ENCODE assay signal across 22 cellular contexts in genomic region chr6:4986999-4987398, GRCh38.
"Had no signal": no experiment of that assay in that cellular context is flagged by ENCODE, and none has a peak within 500 bp of the region (broad histone marks: within the 10 kb centered on the region; RNA-seq: fewer than 3 reads in every experiment).

No MANE protein-coding gene starts in this region.

- H3K9me3 ChIP-seq: MG63, SJSA1 had no signal

- H3K4me3 ChIP-seq: MG63, SJSA1, SK-N-MC had no signal

- H3K4me1 ChIP-seq: SJSA1 had no signal

- DNase-seq: Karpas-422, KG1, MG63, NCI-H1092, NCI-H1105 treated with DMSO at 0.1 percent for 48 hours, NCI-H1417 treated with DMSO at 0.1 percent for 48 hours, NCI-H146, NCI-H1694 treated with DMSO at 0.1 percent for 48 hours, NCI-H1930, NCI-H2081 treated with DMSO at 0.1 percent for 48 hours, NCI-H2171, NCI-H226, NCI-H446, NCI-H510A, NCI-H524 treated with DMSO at 0.1 percent for 48 hours, NCI-H69, NCI-H774, Right ventricle myocardium superior, RPMI8226, SIG-M5 had no signal

- H3K36me3 ChIP-seq: MG63, SJSA1 had no signal

- H3K27me3 ChIP-seq: MG63, SJSA1 had no signal

- H3K27ac ChIP-seq: SJSA1, SK-N-MC had no signal
